In the genomic region with DNA sequence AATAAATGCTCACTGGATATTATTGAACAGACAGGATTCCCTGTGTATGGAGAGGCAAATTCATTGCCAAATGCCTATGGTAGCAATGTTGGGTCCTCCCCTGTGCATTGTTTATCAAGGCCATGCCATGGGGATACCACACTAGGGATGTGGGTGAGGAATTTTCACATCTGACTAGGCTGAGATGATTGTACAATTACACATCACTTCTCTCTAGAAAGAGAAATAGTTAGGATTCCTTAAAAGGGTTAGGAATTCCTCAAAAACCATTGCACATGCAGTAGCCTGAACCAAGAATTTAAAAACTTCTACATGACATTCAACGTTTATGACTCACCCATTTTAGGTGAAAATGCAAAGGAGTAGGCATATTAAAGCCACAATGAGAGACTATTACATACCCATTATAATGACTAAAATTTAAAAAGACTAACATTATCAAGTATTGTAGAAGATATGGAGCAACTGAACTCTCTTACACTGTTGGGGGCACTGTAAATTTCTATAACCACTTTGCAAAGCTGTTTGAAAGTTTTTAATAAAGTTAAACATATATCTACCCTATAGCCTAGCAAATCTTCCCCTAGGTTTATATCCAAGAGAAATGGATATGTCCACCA, we compare ENCODE assay signal across 1 cellular context.
TF ChIP-seq lines count a peak whose summit lies in the region.

No MANE protein-coding gene starts in this region.

TF ChIP-seq in IMR-90, 13 proteins besides CTCF, POLR2A, EP300 and RAD21 (continued from another document):
- no peak for TF ChIP-seq FOS (IDR thresholded peaks at IDR 0.05; ENCODE audit: low read depth, low read length)
- TF ChIP-seq RFX5 (IDR thresholded peaks at IDR 0.05; ENCODE audit: low read depth, low read length): no peak
- no peak for TF ChIP-seq NFE2L2 (IDR thresholded peaks at IDR 0.05; ENCODE audit: low read depth, low read length)
- no peak for TF ChIP-seq MAZ (IDR thresholded peaks at IDR 0.05; ENCODE audit: borderline replicate concordance, low read depth, low read length)
